Comparison of ENCODE assay signal across 9 cellular contexts in genomic region chr6:107668826-107669474, GRCh38.
DNase-seq lines count a peak whose midpoint lies in the region; ATAC-seq and TF ChIP-seq lines count a peak whose summit lies in the region.
"Had no signal": no experiment of that assay in that cellular context is flagged by ENCODE, and none has a peak within 500 bp of the region (broad histone marks: within the 10 kb centered on the region; RNA-seq: fewer than 3 reads in every experiment).

No MANE protein-coding gene starts in this region.

- no peak overlapping the region for H3K4me3 Mint-ChIP-seq in activated CD4-positive, alpha-beta T cell treated with anti-CD3 and anti-CD28 coated beads for 36 hours
- no peak overlapping the region for H3K4me3 Mint-ChIP-seq in activated CD8-positive, alpha-beta T cell treated with anti-CD3 and anti-CD28 coated beads for 36 hours

- H3K27me3 Mint-ChIP-seq in activated CD4-positive, alpha-beta T cell treated with anti-CD3 and anti-CD28 coated beads for 36 hours, result no peaks in the 10 kb centered on the region
- H3K27me3 Mint-ChIP-seq in activated CD8-positive, alpha-beta T cell treated with anti-CD3 and anti-CD28 coated beads for 36 hours, result no peaks in the 10 kb centered on the region

- TF ChIP-seq CTCF in activated CD8-positive, alpha-beta T cell treated with anti-CD3 and anti-CD28 coated beads for 36 hours (IDR thresholded peaks at IDR 0.05), result no peak

- intact Hi-C loops in activated CD4-positive, alpha-beta T cell treated with anti-CD3 and anti-CD28 coated beads for 36 hours (cut with DNase I, micrococcal nuclease), result no loop called here
- intact Hi-C loops in activated CD8-positive, alpha-beta T cell treated with anti-CD3 and anti-CD28 coated beads for 36 hours (cut with micrococcal nuclease), result no loop called here

- DNase-seq in activated CD4-positive, alpha-beta T cell treated with anti-CD3 and anti-CD28 coated beads for 36 hours, result peak; percentile 65
- DNase-seq in activated CD4-positive, alpha-beta T cell treated with anti-CD3 and anti-CD28 coated beads, Interleukin-2, amount 50 U/mL, for 1 hour, result no peak
- peak; percentile 73 for DNase-seq in activated CD8-positive, alpha-beta T cell treated with anti-CD3 and anti-CD28 coated beads for 36 hours
- DNase-seq in stimulated activated CD8-positive, alpha-beta memory T cell treated with anti-CD3 and anti-CD28 coated beads, Interleukin-4, amount 100 ng/mL, for 24 hours (ENCODE audit: low read depth), result peak; percentile 28
- DNase-seq in SW 1271 (lab: John Stamatoyannopoulos, UW) (no peak), medulla oblongata (ENCODE audit: extremely low spot score) (no peak)
- no peak for DNase-seq in stimulated activated naive CD4-positive, alpha-beta T cell treated with Interleukin-2 at 50 U/mL for 16 hours (lab: John Stamatoyannopoulos, UW)

- ATAC-seq in activated CD4-positive, alpha-beta T cell treated with anti-CD3 and anti-CD28 coated beads for 36 hours, result peak; percentile 87
- peak; percentile 97 for ATAC-seq in HG02852 (IDR thresholded peaks at IDR 0.05; ENCODE audit: unreplicated experiment)
- ATAC-seq in activated CD8-positive, alpha-beta T cell treated with anti-CD3 and anti-CD28 coated beads for 36 hours, result peak; percentile 92
- ATAC-seq: A549 had no signal

- CTCF ChIA-PET in activated CD4-positive, alpha-beta T cell treated with anti-CD3 and anti-CD28 coated beads for 36 hours (lab: Charles Lee), result interaction anchor here (1.7 to 2.6 kb wide), 2 partner anchors 179 to 198 kb away, joined by 6 to 8 read pairs; no protein-coding TSS in a partner anchor
- CTCF ChIA-PET in activated CD8-positive, alpha-beta T cell treated with anti-CD3 and anti-CD28 coated beads for 36 hours (lab: Charles Lee), result no interaction called here

- POLR2A ChIA-PET in activated CD4-positive, alpha-beta T cell treated with anti-CD3 and anti-CD28 coated beads for 36 hours (lab: Charles Lee), result interaction anchor here (0.7 kb wide), 1 partner anchor 27 kb away, joined by 3 read pairs; no protein-coding TSS in a partner anchor
- POLR2A ChIA-PET in activated CD8-positive, alpha-beta T cell treated with anti-CD3 and anti-CD28 coated beads for 36 hours (lab: Charles Lee), result interaction anchor here (1.9 kb wide), 1 partner anchor 179 kb away, joined by 7 read pairs; no protein-coding TSS in a partner anchor

- H3K36me3 Mint-ChIP-seq in activated CD4-positive, alpha-beta T cell treated with anti-CD3 and anti-CD28 coated beads for 36 hours (ENCODE audit: low read depth), result no peaks in the 10 kb centered on the region
- no peaks in the 10 kb centered on the region for H3K36me3 Mint-ChIP-seq in activated CD8-positive, alpha-beta T cell treated with anti-CD3 and anti-CD28 coated beads for 36 hours (ENCODE audit: low read depth)

- no peaks in the 10 kb centered on the region for H3K9me3 Mint-ChIP-seq in activated CD4-positive, alpha-beta T cell treated with anti-CD3 and anti-CD28 coated beads for 36 hours (ENCODE audit: low read depth)
- H3K9me3 Mint-ChIP-seq in activated CD8-positive, alpha-beta T cell treated with anti-CD3 and anti-CD28 coated beads for 36 hours, result no peaks in the 10 kb centered on the region

- H3K4me1 Mint-ChIP-seq in activated CD4-positive, alpha-beta T cell treated with anti-CD3 and anti-CD28 coated beads for 36 hours, result peaks cover 18% of the 10 kb centered on the region
- H3K4me1 Mint-ChIP-seq in activated CD8-positive, alpha-beta T cell treated with anti-CD3 and anti-CD28 coated beads for 36 hours (ENCODE audit: low read depth), result peaks cover 17% of the 10 kb centered on the region

- H3K27ac Mint-ChIP-seq in activated CD4-positive, alpha-beta T cell treated with anti-CD3 and anti-CD28 coated beads for 36 hours, result no peak overlapping the region
- H3K27ac Mint-ChIP-seq in activated CD8-positive, alpha-beta T cell treated with anti-CD3 and anti-CD28 coated beads for 36 hours, result peak overlapping the region; percentile 54

Comparison
In these comparisons a context has a peak if more than half of its experiments do, and no peak if none do; other contexts are left out.
1. DNase-seq: peak in activated CD4-positive, alpha-beta T cell treated with anti-CD3 and anti-CD28 coated beads for 36 hours (single experiment), activated CD8-positive, alpha-beta T cell treated with anti-CD3 and anti-CD28 coated beads for 36 hours (single experiment) and stimulated activated CD8-positive, alpha-beta memory T cell treated with anti-CD3 and anti-CD28 coated beads, Interleukin-4, amount 100 ng/mL, for 24 hours (single experiment); none in activated CD4-positive, alpha-beta T cell treated with anti-CD3 and anti-CD28 coated beads, Interleukin-2, amount 50 U/mL, for 1 hour (single experiment), SW 1271 (0 of 2), stimulated activated naive CD4-positive, alpha-beta T cell treated with Interleukin-2 at 50 U/mL for 16 hours (single experiment) and medulla oblongata (single experiment).
2. Peak in every context shown above with its lines, with median percentiles within 50 percentile points of each other: ATAC-seq.